10 cellular contexts compared by ENCODE assay signal in the genomic region with DNA sequence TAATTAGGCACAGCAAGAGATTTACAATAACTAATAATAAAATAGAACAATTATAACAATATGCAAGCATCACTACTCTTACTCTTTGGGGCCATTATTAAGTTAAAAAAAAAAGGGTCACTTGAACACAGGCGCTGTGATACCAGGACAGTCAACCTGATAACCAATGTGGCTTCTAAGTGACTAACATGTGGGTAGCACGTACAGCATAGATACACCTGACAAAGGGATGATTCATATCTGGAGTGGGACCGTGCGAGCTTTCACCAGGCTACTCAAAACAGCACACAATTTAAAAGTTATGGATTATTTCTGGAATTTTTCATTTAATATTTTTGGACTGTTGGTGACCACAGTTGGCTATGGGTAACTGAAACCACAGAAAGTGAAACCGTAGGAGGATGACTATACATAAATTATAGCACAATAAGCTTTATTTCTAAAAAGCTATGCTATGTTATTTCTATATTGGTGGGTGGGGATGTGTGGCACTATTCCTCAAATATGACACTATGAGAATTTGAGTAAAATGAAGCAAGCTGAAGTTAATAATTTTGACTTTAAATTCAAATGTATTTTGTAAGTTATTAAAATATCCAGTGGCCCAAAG.
DNase-seq lines count a peak whose midpoint lies in the region; ATAC-seq and TF ChIP-seq lines count a peak whose summit lies in the region.
"Had no signal": no experiment of that assay in that cellular context is flagged by ENCODE, and none has a peak within 500 bp of the region (broad histone marks: within the 10 kb centered on the region; RNA-seq: fewer than 3 reads in every experiment).

No MANE protein-coding gene starts in this region.

- H2AFZ ChIP-seq in MM.1S (ENCODE audit: low read length) = no peak overlapping the region

- no peak overlapping the region for H3K9ac ChIP-seq in MM.1S (ENCODE audit: low read length)

- no peaks in the 10 kb centered on the region for H3K9me3 ChIP-seq in MM.1S (replicated peaks; ENCODE audit: insufficient read depth, low read length)

- no peaks in the 10 kb centered on the region for H3K9me2 ChIP-seq in MM.1S (replicated peaks; ENCODE audit: insufficient read depth, low read length)

- no peaks in the 10 kb centered on the region for H3K79me2 ChIP-seq in MM.1S (ENCODE audit: low read length)

- H3K27me3 ChIP-seq in MM.1S (replicated peaks; ENCODE audit: insufficient read depth, low read length) (no peaks in the 10 kb centered on the region), H7 (ENCODE audit: control insufficient read depth, insufficient read depth, low read length) (no peaks in the 10 kb centered on the region)

- peak overlapping the region; percentile 24; the same call in 1 of the 2 replicates for H3K4me2 ChIP-seq in MM.1S (ENCODE audit: low read depth, low read length)

- no peaks in the 10 kb centered on the region for H4K20me1 ChIP-seq in MM.1S (ENCODE audit: insufficient read depth, low read length)

- no peaks in the 10 kb centered on the region for H3K36me3 ChIP-seq in MM.1S (replicated peaks; ENCODE audit: insufficient read depth, low read length)
- no peaks in the 10 kb centered on the region for H3K36me3 ChIP-seq in H7 (replicated peaks; ENCODE audit: control insufficient read depth, insufficient read depth, low read length)

- H3K4me1 ChIP-seq in MM.1S (ENCODE audit: low read length) = peaks cover 25% of the 10 kb centered on the region

- H3F3A ChIP-seq in MM.1S (ENCODE audit: insufficient read depth, low read length) = no peaks in the 10 kb centered on the region

- TF ChIP-seq CTCF in MM.1S (IDR thresholded peaks at IDR 0.05; ENCODE audit: low read length) (no peak), osteocyte (IDR thresholded peaks at IDR 0.05) (no peak)

- H3K27ac ChIP-seq in MM.1S (ENCODE audit: low read length) = no peak overlapping the region

- peaks cover 10% of the 10 kb centered on the region for H3K9me3 Mint-ChIP-seq in osteocyte (ENCODE audit: unreplicated experiment)

- no peak overlapping the region for H3K27ac Mint-ChIP-seq in osteocyte (ENCODE audit: unreplicated experiment)
- H3K27ac Mint-ChIP-seq: progenitor cell of endocrine pancreas had no signal

- ATAC-seq in GM19035 (IDR thresholded peaks at IDR 0.05; ENCODE audit: unreplicated experiment) (peak; percentile 99), HG02610 (IDR thresholded peaks at IDR 0.05; ENCODE audit: unreplicated experiment) (peak; percentile 99)

- no peak overlapping the region for H3K4me3 Mint-ChIP-seq in osteocyte (ENCODE audit: unreplicated experiment)

- H3K4me3 ChIP-seq in MM.1S (ENCODE audit: low read length) (no peak overlapping the region), H7 (ENCODE audit: insufficient read depth, low read depth, low read length) (no peak overlapping the region)

- H3K36me3 Mint-ChIP-seq in osteocyte (ENCODE audit: unreplicated experiment) = peaks cover 49% of the 10 kb centered on the region

- no peaks in the 10 kb centered on the region for H3K27me3 Mint-ChIP-seq in osteocyte (ENCODE audit: unreplicated experiment)
- H3K27me3 Mint-ChIP-seq: progenitor cell of endocrine pancreas had no signal

- no peaks in the 10 kb centered on the region for H3K4me1 Mint-ChIP-seq in osteocyte (ENCODE audit: unreplicated experiment)

- peak; percentile 52 for DNase-seq in MM.1S
- DNase-seq in stimulated activated CD4-positive, alpha-beta T cell treated with anti-CD3 and anti-CD28 coated beads, Interleukin-2, amount 100 ng/mL, for 48 hours = peak; percentile 14 to 15
- DNase-seq in dedifferentiated amniotic fluid mesenchymal stem cell (ENCODE audit: extremely low spot score) = no peak
- no peak for DNase-seq in osteocyte (ENCODE audit: extremely low spot score, unreplicated experiment)
- DNase-seq in H7 = no peak
- DNase-seq: foreskin fibroblast, NCI-H526 had no signal

Comparison
In these comparisons a context has a peak if more than half of its experiments do, and no peak if none do; other contexts are left out.
1. DNase-seq: peak in MM.1S (single experiment) and stimulated activated CD4-positive, alpha-beta T cell treated with anti-CD3 and anti-CD28 coated beads, Interleukin-2, amount 100 ng/mL, for 48 hours (2 of 2); none in dedifferentiated amniotic fluid mesenchymal stem cell (single experiment), osteocyte (single experiment) and H7 (single experiment).